ENCODE assay signal across 10 cellular contexts in genomic region chr3:188594137-188594536, GRCh38.
DNase-seq lines count a peak whose midpoint lies in the region; ATAC-seq, FAIRE-seq and TF ChIP-seq lines count a peak whose summit lies in the region.
"Had no signal": no experiment of that assay in that cellular context is flagged by ENCODE, and none has a peak within 500 bp of the region (broad histone marks: within the 10 kb centered on the region; RNA-seq: fewer than 3 reads in every experiment).

No MANE protein-coding gene starts in this region.

- in situ Hi-C loops in GM23248 (cut with MboI), result no loop called here

- no peaks in the 10 kb centered on the region for H3K9me2 ChIP-seq in GM23248 (ENCODE audit: insufficient read depth)

- H3K36me3 ChIP-seq in GM23248 (ENCODE audit: low read depth), result no peaks in the 10 kb centered on the region
- H3K36me3 ChIP-seq in left ventricle myocardium inferior, result no peaks in the 10 kb centered on the region
- no peaks in the 10 kb centered on the region for H3K36me3 ChIP-seq in skeletal muscle satellite cell (ENCODE audit: insufficient read depth, low read length)

- H3K9ac ChIP-seq in GM23248, result no peak overlapping the region
- peak overlapping the region; percentile 73 for H3K9ac ChIP-seq in skeletal muscle satellite cell (ENCODE audit: low read depth, low read length)

- intact Hi-C loops in left ventricle myocardium inferior (cut with micrococcal nuclease), result no loop called here

- H3K4me3 ChIP-seq in GM23248, result peak overlapping the region; percentile 5
- H3K4me3 ChIP-seq in left ventricle myocardium inferior, result no peak overlapping the region
- no peak overlapping the region for H3K4me3 ChIP-seq in skeletal muscle satellite cell (ENCODE audit: low read length)

- H3K4me1 ChIP-seq in GM23248 (ENCODE audit: insufficient read depth) (peaks cover 39% of the 10 kb centered on the region), left ventricle myocardium inferior (peaks cover 49% of the 10 kb centered on the region), skeletal muscle satellite cell (ENCODE audit: control insufficient read depth, insufficient read depth, low read length) (peaks cover 50% of the 10 kb centered on the region)

- no peak for ATAC-seq in GM18909 (IDR thresholded peaks at IDR 0.05; ENCODE audit: poor library complexity, unreplicated experiment)

- TF ChIP-seq CTCF in left ventricle myocardium inferior (IDR thresholded peaks at IDR 0.05; ENCODE audit: borderline replicate concordance) (no peak), D721Med (IDR thresholded peaks at IDR 0.05; ENCODE audit: insufficient read depth, missing control alignments) (no peak)

- H3F3A ChIP-seq in GM23248 (ENCODE audit: insufficient read depth), result peaks cover 45% of the 10 kb centered on the region

- WGBS in GM23248 (ENCODE audit: low coverage in 1 of 2, low lambda C conversion rate in 2 of 2, missing lambda C conversion rate in 2 of 2), 2 experiments, result 1 to 3% methylated on average over 2 of the region's 2 CpGs

- peak; percentile 87 for DNase-seq in GM23248
- no peak for DNase-seq in left ventricle myocardium inferior
- DNase-seq in D721Med (ENCODE audit: insufficient read length, low spot score), result no peak
- no peak for DNase-seq in stimulated activated CD4-positive, alpha-beta T cell treated with anti-CD3 and anti-CD28 coated beads, Interleukin-4, amount 100 ng/mL, for 24 hours
- no peak for DNase-seq in iPS-NIHi11 (ENCODE audit: low spot score)
- DNase-seq: KBM-7, occipital lobe had no signal

- H2AFZ ChIP-seq in GM23248, result no peak overlapping the region

- H4K20me1 ChIP-seq in GM23248 (ENCODE audit: insufficient read depth), result no peaks in the 10 kb centered on the region

- H3K27me3 ChIP-seq in GM23248 (replicated peaks; ENCODE audit: insufficient read depth) (no peaks in the 10 kb centered on the region), left ventricle myocardium inferior (ENCODE audit: low read depth) (no peaks in the 10 kb centered on the region), skeletal muscle satellite cell (ENCODE audit: control insufficient read depth, insufficient read depth, low read length) (no peaks in the 10 kb centered on the region)

- peak overlapping the region; percentile 46 for H3K27ac ChIP-seq in GM23248
- H3K27ac ChIP-seq in angular gyrus (ENCODE audit: low read depth, low read length), result peak overlapping the region; percentile 55
- peak overlapping the region; percentile 49 for H3K27ac ChIP-seq in left ventricle myocardium inferior (replicated peaks)

- H3K9me3 ChIP-seq in GM23248 (ENCODE audit: low read depth) (no peaks in the 10 kb centered on the region), left ventricle myocardium inferior (replicated peaks) (no peaks in the 10 kb centered on the region), skeletal muscle satellite cell (replicated peaks; ENCODE audit: low read length) (no peaks in the 10 kb centered on the region)

- H3K4me2 ChIP-seq in GM23248 (ENCODE audit: unreplicated experiment) (peak overlapping the region; percentile 69), skeletal muscle satellite cell (ENCODE audit: low read length) (peak overlapping the region; percentile 66)

- no peak for FAIRE-seq in D721Med (lab: Jason Lieb, UNC)

- H3K79me2 ChIP-seq in GM23248 (ENCODE audit: insufficient read depth), result peaks cover 25% of the 10 kb centered on the region
